ENCODE assay signal across 1 cellular context in genomic region chr2:28080911-28081310, GRCh38.
TF ChIP-seq lines count a peak whose summit lies in the region.

No MANE protein-coding gene starts in this region.

TF ChIP-seq in Ishikawa, 13 proteins besides CTCF, POLR2A, EP300 and RAD21 (continued from another document):
- TF ChIP-seq NFIC (IDR thresholded peaks at IDR 0.05): no peak
- TF ChIP-seq FOXM1 (IDR thresholded peaks at IDR 0.05; ENCODE audit: borderline replicate concordance, low read depth): 0 out of 2 replicates have a peak, but pooled peaks have one; percentile 41
- no peak for TF ChIP-seq CREB1 (IDR thresholded peaks at IDR 0.05; ENCODE audit: low read depth)
- TF ChIP-seq MAX (IDR thresholded peaks at IDR 0.05): no peak
- TF ChIP-seq YY1 (IDR thresholded peaks at IDR 0.05; ENCODE audit: low read depth): no peak
- no peak for TF ChIP-seq TCF12 (IDR thresholded peaks at IDR 0.05; ENCODE audit: low read depth)
TF ChIP-seq in Ishikawa: peak in this region for 3.
